ENCODE assay signal across 1 cellular context in genomic region chr22:43256569-43257360, GRCh38.
TF ChIP-seq lines count a peak whose summit lies in the region.

No MANE protein-coding gene starts in this region.

TF ChIP-seq in K562, 482 proteins besides CTCF, POLR2A, EP300 and RAD21 (continued from another document):
- peak; percentile 92 for TF ChIP-seq PRDM10 (IDR thresholded peaks at IDR 0.05; ENCODE audit: partially characterized antibody)
